In the genomic region with DNA sequence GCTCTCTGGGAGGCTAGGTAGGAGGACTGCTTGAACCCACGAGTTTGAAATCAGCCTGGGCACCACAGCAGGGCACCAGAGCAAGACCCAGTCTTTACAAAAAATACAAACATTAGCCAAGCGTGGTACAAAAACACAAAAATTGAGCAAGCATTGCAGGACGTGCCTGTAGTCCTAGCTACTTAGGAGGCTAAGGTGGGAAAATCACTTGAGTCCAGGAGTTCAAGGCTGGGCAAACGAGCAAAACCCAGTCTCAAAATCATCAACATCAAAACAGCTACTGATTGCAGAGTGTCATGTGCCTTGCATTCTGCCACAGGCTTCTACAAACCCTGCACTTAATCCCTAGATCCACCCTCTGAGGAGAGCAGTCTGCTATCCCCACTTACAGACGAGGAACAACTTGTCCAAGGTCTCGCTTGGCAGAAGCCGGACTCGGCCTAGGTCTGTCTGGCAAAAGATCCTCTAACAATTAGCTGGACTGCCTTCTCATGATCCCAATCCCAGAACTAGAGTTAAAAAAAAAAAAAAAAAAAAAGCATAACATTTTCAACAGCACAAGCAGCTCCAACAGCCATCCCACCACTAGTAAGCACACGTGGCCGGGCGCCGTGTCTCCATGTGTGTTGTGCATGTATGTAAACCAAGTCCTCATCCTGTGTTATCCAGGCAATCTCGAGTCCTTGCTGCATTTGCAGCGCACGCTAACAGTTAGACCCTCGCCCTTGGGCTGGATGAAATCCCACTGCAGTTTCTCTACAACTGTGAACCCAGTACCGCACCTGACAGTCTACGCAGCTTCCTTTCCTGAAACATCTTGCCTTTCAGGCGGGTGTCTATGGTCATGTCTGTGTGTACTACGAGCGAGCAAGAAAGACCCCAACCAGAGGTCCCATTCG, we compare ENCODE assay signal across 1 cellular context.
TF ChIP-seq lines count a peak whose summit lies in the region.

No MANE protein-coding gene starts in this region.

TF ChIP-seq in HepG2, 621 proteins besides CTCF, POLR2A, EP300 and RAD21 (continued from another document and continues in another):
- TF ChIP-seq, protein P1, sequence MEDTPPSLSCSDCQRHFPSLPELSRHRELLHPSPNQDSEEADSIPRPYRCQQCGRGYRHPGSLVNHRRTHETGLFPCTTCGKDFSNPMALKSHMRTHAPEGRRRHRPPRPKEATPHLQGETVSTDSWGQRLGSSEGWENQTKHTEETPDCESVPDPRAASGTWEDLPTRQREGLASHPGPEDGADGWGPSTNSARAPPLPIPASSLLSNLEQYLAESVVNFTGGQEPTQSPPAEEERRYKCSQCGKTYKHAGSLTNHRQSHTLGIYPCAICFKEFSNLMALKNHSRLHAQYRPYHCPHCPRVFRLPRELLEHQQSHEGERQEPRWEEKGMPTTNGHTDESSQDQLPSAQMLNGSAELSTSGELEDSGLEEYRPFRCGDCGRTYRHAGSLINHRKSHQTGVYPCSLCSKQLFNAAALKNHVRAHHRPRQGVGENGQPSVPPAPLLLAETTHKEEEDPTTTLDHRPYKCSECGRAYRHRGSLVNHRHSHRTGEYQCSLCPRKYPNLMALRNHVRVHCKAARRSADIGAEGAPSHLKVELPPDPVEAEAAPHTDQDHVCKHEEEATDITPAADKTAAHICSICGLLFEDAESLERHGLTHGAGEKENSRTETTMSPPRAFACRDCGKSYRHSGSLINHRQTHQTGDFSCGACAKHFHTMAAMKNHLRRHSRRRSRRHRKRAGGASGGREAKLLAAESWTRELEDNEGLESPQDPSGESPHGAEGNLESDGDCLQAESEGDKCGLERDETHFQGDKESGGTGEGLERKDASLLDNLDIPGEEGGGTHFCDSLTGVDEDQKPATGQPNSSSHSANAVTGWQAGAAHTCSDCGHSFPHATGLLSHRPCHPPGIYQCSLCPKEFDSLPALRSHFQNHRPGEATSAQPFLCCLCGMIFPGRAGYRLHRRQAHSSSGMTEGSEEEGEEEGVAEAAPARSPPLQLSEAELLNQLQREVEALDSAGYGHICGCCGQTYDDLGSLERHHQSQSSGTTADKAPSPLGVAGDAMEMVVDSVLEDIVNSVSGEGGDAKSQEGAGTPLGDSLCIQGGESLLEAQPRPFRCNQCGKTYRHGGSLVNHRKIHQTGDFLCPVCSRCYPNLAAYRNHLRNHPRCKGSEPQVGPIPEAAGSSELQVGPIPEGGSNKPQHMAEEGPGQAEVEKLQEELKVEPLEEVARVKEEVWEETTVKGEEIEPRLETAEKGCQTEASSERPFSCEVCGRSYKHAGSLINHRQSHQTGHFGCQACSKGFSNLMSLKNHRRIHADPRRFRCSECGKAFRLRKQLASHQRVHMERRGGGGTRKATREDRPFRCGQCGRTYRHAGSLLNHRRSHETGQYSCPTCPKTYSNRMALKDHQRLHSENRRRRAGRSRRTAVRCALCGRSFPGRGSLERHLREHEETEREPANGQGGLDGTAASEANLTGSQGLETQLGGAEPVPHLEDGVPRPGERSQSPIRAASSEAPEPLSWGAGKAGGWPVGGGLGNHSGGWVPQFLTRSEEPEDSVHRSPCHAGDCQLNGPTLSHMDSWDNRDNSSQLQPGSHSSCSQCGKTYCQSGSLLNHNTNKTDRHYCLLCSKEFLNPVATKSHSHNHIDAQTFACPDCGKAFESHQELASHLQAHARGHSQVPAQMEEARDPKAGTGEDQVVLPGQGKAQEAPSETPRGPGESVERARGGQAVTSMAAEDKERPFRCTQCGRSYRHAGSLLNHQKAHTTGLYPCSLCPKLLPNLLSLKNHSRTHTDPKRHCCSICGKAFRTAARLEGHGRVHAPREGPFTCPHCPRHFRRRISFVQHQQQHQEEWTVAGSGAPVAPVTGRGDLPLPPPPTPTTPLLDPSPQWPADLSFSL (CRISPR knock-in tag; IDR thresholded peaks at IDR 0.05), result no peak
- TF ChIP-seq HNRNPL (IDR thresholded peaks at IDR 0.05; ENCODE audit: low read depth, low read length) (no peak), ZNF780A (CRISPR knock-in tag; IDR thresholded peaks at IDR 0.05) (no peak), MEIS1 (CRISPR knock-in tag; IDR thresholded peaks at IDR 0.05; ENCODE audit: borderline replicate concordance) (no peak), ZNF382 (CRISPR knock-in tag; IDR thresholded peaks at IDR 0.05; ENCODE audit: borderline replicate concordance) (no peak), ZNF44 (CRISPR knock-in tag; IDR thresholded peaks at IDR 0.05) (no peak), HES4 (CRISPR knock-in tag; IDR thresholded peaks at IDR 0.05; ENCODE audit: borderline replicate concordance) (no peak), ZNF670 (CRISPR knock-in tag; IDR thresholded peaks at IDR 0.05; ENCODE audit: borderline replicate concordance) (no peak), ATF7 (IDR thresholded peaks at IDR 0.05) (no peak), ATF7 (CRISPR knock-in tag; IDR thresholded peaks at IDR 0.05) (no peak), SOX13 (IDR thresholded peaks at IDR 0.05) (no peak), SOX13 (CRISPR knock-in tag; conservative IDR thresholded peaks at IDR 0.05 in 1 of 2, IDR thresholded peaks at IDR 0.05 in 1 of 2) (peak in 1 of 2 experiments; percentile 58; a peak in 1 of 4 replicates), BRD4 (CRISPR knock-in tag; IDR thresholded peaks at IDR 0.05) (no peak), PLRG1 (conservative IDR thresholded peaks at IDR 0.05) (no peak), SMARCE1 (IDR thresholded peaks at IDR 0.05; ENCODE audit: borderline replicate concordance) (no peak), AGO1 (IDR thresholded peaks at IDR 0.05; ENCODE audit: low read depth, low read length, poor library complexity, severe bottlenecking) (no peak), RBFOX2 (IDR thresholded peaks at IDR 0.05; ENCODE audit: low read depth, low read length) (no peak), ZNF136 (CRISPR knock-in tag; IDR thresholded peaks at IDR 0.05; ENCODE audit: low read depth) (no peak), LCORL (IDR thresholded peaks at IDR 0.05) (no peak), LCORL (CRISPR knock-in tag; IDR thresholded peaks at IDR 0.05) (peak; percentile 52; the same call in 1 of the 2 replicates), ZNF484 (CRISPR knock-in tag; IDR thresholded peaks at IDR 0.05; ENCODE audit: borderline replicate concordance, low read depth) (no peak), NR3C1 (CRISPR knock-in tag; IDR thresholded peaks at IDR 0.05) (no peak), ZFP36L1 (CRISPR knock-in tag; IDR thresholded peaks at IDR 0.05) (no peak), SNAPC2 (CRISPR knock-in tag; IDR thresholded peaks at IDR 0.05) (no peak), KDM3A (CRISPR knock-in tag; IDR thresholded peaks at IDR 0.05; ENCODE audit: low read depth) (no peak), U2AF2 (IDR thresholded peaks at IDR 0.05; ENCODE audit: low read depth, low read length) (no peak), ZNF501 (CRISPR knock-in tag; IDR thresholded peaks at IDR 0.05) (no peak), NFKB2 (CRISPR knock-in tag; IDR thresholded peaks at IDR 0.05; ENCODE audit: borderline replicate concordance) (no peak), HHEX (CRISPR knock-in tag; IDR thresholded peaks at IDR 0.05) (no peak), ATAD3A (CRISPR knock-in tag; IDR thresholded peaks at IDR 0.05) (no peak), CBX1 (IDR thresholded peaks at IDR 0.05; ENCODE audit: low read depth) (no peak), SP5 (CRISPR knock-in tag; IDR thresholded peaks at IDR 0.05; ENCODE audit: borderline replicate concordance, low read depth) (no peak), TSC22D2 (CRISPR knock-in tag; IDR thresholded peaks at IDR 0.05; ENCODE audit: borderline replicate concordance) (no peak), TMF1 (CRISPR knock-in tag; IDR thresholded peaks at IDR 0.05; ENCODE audit: low read depth) (no peak)
- TF ChIP-seq, protein P2, sequence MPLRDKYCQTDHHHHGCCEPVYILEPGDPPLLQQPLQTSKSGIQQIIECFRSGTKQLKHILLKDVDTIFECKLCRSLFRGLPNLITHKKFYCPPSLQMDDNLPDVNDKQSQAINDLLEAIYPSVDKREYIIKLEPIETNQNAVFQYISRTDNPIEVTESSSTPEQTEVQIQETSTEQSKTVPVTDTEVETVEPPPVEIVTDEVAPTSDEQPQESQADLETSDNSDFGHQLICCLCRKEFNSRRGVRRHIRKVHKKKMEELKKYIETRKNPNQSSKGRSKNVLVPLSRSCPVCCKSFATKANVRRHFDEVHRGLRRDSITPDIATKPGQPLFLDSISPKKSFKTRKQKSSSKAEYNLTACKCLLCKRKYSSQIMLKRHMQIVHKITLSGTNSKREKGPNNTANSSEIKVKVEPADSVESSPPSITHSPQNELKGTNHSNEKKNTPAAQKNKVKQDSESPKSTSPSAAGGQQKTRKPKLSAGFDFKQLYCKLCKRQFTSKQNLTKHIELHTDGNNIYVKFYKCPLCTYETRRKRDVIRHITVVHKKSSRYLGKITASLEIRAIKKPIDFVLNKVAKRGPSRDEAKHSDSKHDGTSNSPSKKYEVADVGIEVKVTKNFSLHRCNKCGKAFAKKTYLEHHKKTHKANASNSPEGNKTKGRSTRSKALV (CRISPR knock-in tag; IDR thresholded peaks at IDR 0.05), result no peak
- TF ChIP-seq, protein P3, sequence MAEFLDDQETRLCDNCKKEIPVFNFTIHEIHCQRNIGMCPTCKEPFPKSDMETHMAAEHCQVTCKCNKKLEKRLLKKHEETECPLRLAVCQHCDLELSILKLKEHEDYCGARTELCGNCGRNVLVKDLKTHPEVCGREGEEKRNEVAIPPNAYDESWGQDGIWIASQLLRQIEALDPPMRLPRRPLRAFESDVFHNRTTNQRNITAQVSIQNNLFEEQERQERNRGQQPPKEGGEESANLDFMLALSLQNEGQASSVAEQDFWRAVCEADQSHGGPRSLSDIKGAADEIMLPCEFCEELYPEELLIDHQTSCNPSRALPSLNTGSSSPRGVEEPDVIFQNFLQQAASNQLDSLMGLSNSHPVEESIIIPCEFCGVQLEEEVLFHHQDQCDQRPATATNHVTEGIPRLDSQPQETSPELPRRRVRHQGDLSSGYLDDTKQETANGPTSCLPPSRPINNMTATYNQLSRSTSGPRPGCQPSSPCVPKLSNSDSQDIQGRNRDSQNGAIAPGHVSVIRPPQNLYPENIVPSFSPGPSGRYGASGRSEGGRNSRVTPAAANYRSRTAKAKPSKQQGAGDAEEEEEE (CRISPR knock-in tag; IDR thresholded peaks at IDR 0.05; ENCODE audit: borderline replicate concordance), result peak; percentile 61; the same call in 1 of the 2 replicates
- TF ChIP-seq, protein P4, sequence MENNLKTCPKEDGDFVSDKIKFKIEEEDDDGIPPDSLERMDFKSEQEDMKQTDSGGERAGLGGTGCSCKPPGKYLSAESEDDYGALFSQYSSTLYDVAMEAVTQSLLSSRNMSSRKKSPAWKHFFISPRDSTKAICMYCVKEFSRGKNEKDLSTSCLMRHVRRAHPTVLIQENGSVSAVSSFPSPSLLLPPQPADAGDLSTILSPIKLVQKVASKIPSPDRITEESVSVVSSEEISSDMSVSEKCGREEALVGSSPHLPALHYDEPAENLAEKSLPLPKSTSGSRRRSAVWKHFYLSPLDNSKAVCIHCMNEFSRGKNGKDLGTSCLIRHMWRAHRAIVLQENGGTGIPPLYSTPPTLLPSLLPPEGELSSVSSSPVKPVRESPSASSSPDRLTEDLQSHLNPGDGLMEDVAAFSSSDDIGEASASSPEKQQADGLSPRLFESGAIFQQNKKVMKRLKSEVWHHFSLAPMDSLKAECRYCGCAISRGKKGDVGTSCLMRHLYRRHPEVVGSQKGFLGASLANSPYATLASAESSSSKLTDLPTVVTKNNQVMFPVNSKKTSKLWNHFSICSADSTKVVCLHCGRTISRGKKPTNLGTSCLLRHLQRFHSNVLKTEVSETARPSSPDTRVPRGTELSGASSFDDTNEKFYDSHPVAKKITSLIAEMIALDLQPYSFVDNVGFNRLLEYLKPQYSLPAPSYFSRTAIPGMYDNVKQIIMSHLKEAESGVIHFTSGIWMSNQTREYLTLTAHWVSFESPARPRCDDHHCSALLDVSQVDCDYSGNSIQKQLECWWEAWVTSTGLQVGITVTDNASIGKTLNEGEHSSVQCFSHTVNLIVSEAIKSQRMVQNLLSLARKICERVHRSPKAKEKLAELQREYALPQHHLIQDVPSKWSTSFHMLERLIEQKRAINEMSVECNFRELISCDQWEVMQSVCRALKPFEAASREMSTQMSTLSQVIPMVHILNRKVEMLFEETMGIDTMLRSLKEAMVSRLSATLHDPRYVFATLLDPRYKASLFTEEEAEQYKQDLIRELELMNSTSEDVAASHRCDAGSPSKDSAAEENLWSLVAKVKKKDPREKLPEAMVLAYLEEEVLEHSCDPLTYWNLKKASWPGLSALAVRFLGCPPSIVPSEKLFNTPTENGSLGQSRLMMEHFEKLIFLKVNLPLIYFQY (CRISPR knock-in tag; IDR thresholded peaks at IDR 0.05; ENCODE audit: borderline replicate concordance), result peak; percentile 19; the same call in 1 of the 2 replicates
- TF ChIP-seq, protein P5, sequence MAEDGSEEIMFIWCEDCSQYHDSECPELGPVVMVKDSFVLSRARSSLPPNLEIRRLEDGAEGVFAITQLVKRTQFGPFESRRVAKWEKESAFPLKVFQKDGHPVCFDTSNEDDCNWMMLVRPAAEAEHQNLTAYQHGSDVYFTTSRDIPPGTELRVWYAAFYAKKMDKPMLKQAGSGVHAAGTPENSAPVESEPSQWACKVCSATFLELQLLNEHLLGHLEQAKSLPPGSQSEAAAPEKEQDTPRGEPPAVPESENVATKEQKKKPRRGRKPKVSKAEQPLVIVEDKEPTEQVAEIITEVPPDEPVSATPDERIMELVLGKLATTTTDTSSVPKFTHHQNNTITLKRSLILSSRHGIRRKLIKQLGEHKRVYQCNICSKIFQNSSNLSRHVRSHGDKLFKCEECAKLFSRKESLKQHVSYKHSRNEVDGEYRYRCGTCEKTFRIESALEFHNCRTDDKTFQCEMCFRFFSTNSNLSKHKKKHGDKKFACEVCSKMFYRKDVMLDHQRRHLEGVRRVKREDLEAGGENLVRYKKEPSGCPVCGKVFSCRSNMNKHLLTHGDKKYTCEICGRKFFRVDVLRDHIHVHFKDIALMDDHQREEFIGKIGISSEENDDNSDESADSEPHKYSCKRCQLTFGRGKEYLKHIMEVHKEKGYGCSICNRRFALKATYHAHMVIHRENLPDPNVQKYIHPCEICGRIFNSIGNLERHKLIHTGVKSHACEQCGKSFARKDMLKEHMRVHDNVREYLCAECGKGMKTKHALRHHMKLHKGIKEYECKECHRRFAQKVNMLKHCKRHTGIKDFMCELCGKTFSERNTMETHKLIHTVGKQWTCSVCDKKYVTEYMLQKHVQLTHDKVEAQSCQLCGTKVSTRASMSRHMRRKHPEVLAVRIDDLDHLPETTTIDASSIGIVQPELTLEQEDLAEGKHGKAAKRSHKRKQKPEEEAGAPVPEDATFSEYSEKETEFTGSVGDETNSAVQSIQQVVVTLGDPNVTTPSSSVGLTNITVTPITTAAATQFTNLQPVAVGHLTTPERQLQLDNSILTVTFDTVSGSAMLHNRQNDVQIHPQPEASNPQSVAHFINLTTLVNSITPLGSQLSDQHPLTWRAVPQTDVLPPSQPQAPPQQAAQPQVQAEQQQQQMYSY (CRISPR knock-in tag; IDR thresholded peaks at IDR 0.05), result no peak
- TF ChIP-seq, protein P6, sequence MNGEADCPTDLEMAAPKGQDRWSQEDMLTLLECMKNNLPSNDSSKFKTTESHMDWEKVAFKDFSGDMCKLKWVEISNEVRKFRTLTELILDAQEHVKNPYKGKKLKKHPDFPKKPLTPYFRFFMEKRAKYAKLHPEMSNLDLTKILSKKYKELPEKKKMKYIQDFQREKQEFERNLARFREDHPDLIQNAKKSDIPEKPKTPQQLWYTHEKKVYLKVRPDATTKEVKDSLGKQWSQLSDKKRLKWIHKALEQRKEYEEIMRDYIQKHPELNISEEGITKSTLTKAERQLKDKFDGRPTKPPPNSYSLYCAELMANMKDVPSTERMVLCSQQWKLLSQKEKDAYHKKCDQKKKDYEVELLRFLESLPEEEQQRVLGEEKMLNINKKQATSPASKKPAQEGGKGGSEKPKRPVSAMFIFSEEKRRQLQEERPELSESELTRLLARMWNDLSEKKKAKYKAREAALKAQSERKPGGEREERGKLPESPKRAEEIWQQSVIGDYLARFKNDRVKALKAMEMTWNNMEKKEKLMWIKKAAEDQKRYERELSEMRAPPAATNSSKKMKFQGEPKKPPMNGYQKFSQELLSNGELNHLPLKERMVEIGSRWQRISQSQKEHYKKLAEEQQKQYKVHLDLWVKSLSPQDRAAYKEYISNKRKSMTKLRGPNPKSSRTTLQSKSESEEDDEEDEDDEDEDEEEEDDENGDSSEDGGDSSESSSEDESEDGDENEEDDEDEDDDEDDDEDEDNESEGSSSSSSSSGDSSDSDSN (CRISPR knock-in tag; IDR thresholded peaks at IDR 0.05), result no peak; the same call in 1 of the 2 replicates
